Comparison of ENCODE assay signal across 27 cellular contexts in the genomic region with DNA sequence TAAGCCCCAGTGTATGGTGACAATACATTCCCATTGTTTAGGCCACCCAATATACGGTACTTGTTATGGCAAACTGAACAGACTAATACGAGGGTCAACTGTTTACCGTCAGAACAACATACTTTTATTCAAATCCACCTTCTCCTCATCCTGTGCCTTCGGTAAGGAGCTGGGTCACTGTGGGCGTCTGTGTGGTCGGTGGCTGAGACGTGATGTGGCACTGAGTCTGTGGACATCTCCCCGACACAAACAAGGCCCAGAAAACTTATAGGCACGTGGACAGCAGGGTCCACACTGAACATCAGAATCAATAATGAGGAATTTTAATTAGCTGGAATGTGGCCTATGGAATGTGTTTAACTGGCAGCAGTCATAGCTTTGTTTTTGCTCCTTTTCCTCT.
"Had no signal": no experiment of that assay in that cellular context is flagged by ENCODE, and none has a peak within 500 bp of the region (broad histone marks: within the 10 kb centered on the region; RNA-seq: fewer than 3 reads in every experiment).

No MANE protein-coding gene starts in this region.

- H3K27me3 Mint-ChIP-seq: activated CD4-positive, alpha-beta memory T cell treated with anti-CD3 and anti-CD28 coated beads for 36 hours; activated CD4-positive, alpha-beta T cell treated with anti-CD3 and anti-CD28 coated beads for 36 hours; activated CD4-positive, alpha-beta T cell treated with anti-CD3 and anti-CD28 coated beads, Interleukin-2, amount 10 ng/mL, durations not matched to agents 24 days and 14 days; activated naive CD4-positive, alpha-beta T cell treated with anti-CD3 and anti-CD28 coated beads, Interleukin-2, amount 10 ng/mL, durations not matched to agents 7 days and 5 days; activated naive CD8-positive, alpha-beta T cell treated with anti-CD3 and anti-CD28 coated beads, Interleukin-2, amount 10 ng/mL, durations not matched to agents 7 days and 5 days had no signal

- H3K36me3 ChIP-seq: gastrocnemius medialis had no signal

- DNase-seq: activated CD4-positive, alpha-beta memory T cell treated with anti-CD3 and anti-CD28 coated beads for 36 hours; activated CD4-positive, alpha-beta T cell treated with anti-CD3 and anti-CD28 coated beads for 36 hours; activated CD4-positive, alpha-beta T cell treated with anti-CD3 and anti-CD28 coated beads, Interleukin-2, amount 10 ng/mL, durations not matched to agents 24 days and 14 days; activated CD4-positive, CD25-positive, alpha-beta regulatory T cell; activated CD4-positive, CD25-positive, alpha-beta regulatory T cell treated with anti-CD3 and anti-CD28 coated beads, Interleukin-2, amount 50 U/mL, for 72 hours; activated CD8-positive, alpha-beta memory T cell treated with anti-CD3 and anti-CD28 coated beads, Interleukin-2, amount 50 U/mL, for 48 hours; activated CD8-positive, alpha-beta T cell treated with anti-CD3 and anti-CD28 coated beads, Interleukin-2, amount 10 ng/mL, durations not matched to agents 7 days and 5 days; activated gamma-delta T cell; activated naive CD4-positive, alpha-beta T cell; activated naive CD4-positive, alpha-beta T cell treated with anti-CD3 and anti-CD28 coated beads, Interleukin-2, amount 10 ng/mL, durations not matched to agents 7 days and 5 days; activated naive CD8-positive, alpha-beta T cell treated with anti-CD3 and anti-CD28 coated beads, Interleukin-2, amount 10 ng/mL, durations not matched to agents 7 days and 5 days; activated T-cell treated with anti-CD3 and anti-CD28 coated beads for 4 hours; activated T-cell treated with anti-CD3 and anti-CD28 coated beads, Interleukin-2, amount 50 U/mL, for 24 hours; activated T-cell treated with anti-CD3 and anti-CD28 coated beads, Interleukin-2, amount 50 U/mL, for 72 hours; amniotic stem cell; anterior cingulate cortex; body of pancreas; caudate nucleus; effector memory CD4-positive, alpha-beta T cell; foreskin keratinocyte; gastrocnemius medialis; glutamatergic neuron; T-helper 2 cell had no signal

- H3K9me3 ChIP-seq: body of pancreas, gastrocnemius medialis had no signal

- H3K27me3 ChIP-seq: body of pancreas, foreskin keratinocyte, gastrocnemius medialis had no signal

- H3K9me3 Mint-ChIP-seq: activated CD4-positive, alpha-beta memory T cell treated with anti-CD3 and anti-CD28 coated beads for 36 hours; endodermal cell had no signal

- H3K36me3 Mint-ChIP-seq: activated CD4-positive, alpha-beta memory T cell treated with anti-CD3 and anti-CD28 coated beads for 36 hours; activated naive CD4-positive, alpha-beta T cell treated with anti-CD3 and anti-CD28 coated beads, Interleukin-2, amount 10 ng/mL, durations not matched to agents 7 days and 5 days; activated naive CD8-positive, alpha-beta T cell treated with anti-CD3 and anti-CD28 coated beads, Interleukin-2, amount 10 ng/mL, durations not matched to agents 7 days and 5 days had no signal

- FAIRE-seq: colon had no signal

- H3K4me1 Mint-ChIP-seq: activated CD4-positive, alpha-beta T cell treated with anti-CD3 and anti-CD28 coated beads for 36 hours; activated CD4-positive, alpha-beta T cell treated with anti-CD3 and anti-CD28 coated beads, Interleukin-2, amount 10 ng/mL, durations not matched to agents 24 days and 14 days; activated naive CD4-positive, alpha-beta T cell treated with anti-CD3 and anti-CD28 coated beads, Interleukin-2, amount 10 ng/mL, durations not matched to agents 7 days and 5 days; activated naive CD8-positive, alpha-beta T cell treated with anti-CD3 and anti-CD28 coated beads, Interleukin-2, amount 10 ng/mL, durations not matched to agents 7 days and 5 days; endodermal cell had no signal

- ATAC-seq: activated CD4-positive, alpha-beta T cell treated with anti-CD3 and anti-CD28 coated beads for 36 hours; activated CD8-positive, alpha-beta T cell treated with anti-CD3 and anti-CD28 coated beads, Interleukin-2, amount 10 ng/mL, durations not matched to agents 7 days and 5 days; activated naive CD4-positive, alpha-beta T cell treated with anti-CD3 and anti-CD28 coated beads, Interleukin-2, amount 50 U/mL, for 72 hours; activated T-cell treated with anti-CD3 and anti-CD28 coated beads, Interleukin-2, amount 50 U/mL, for 72 hours; body of pancreas; esophagus mucosa; foreskin keratinocyte; gastrocnemius medialis had no signal

- H3K4me1 ChIP-seq: body of pancreas, foreskin keratinocyte, gastrocnemius medialis had no signal

- H3K27ac Mint-ChIP-seq: activated CD4-positive, alpha-beta memory T cell treated with anti-CD3 and anti-CD28 coated beads for 36 hours; activated CD4-positive, alpha-beta T cell treated with anti-CD3 and anti-CD28 coated beads for 36 hours; activated CD4-positive, alpha-beta T cell treated with anti-CD3 and anti-CD28 coated beads, Interleukin-2, amount 10 ng/mL, durations not matched to agents 24 days and 14 days; activated CD8-positive, alpha-beta T cell treated with anti-CD3 and anti-CD28 coated beads, Interleukin-2, amount 10 ng/mL, durations not matched to agents 7 days and 5 days; activated naive CD4-positive, alpha-beta T cell treated with anti-CD3 and anti-CD28 coated beads, Interleukin-2, amount 50 U/mL, for 72 hours; activated naive CD8-positive, alpha-beta T cell treated with anti-CD3 and anti-CD28 coated beads, Interleukin-2, amount 10 ng/mL, durations not matched to agents 7 days and 5 days; activated T-cell treated with anti-CD3 and anti-CD28 coated beads, Interleukin-2, amount 50 U/mL, for 24 hours; activated T-cell treated with anti-CD3 and anti-CD28 coated beads, Interleukin-2, amount 50 U/mL, for 72 hours; endodermal cell had no signal

- H3K4me3 ChIP-seq: body of pancreas, gastrocnemius medialis had no signal

- H3K27ac ChIP-seq: body of pancreas, foreskin keratinocyte, gastrocnemius medialis had no signal

- H3K4me3 Mint-ChIP-seq: activated CD4-positive, alpha-beta memory T cell treated with anti-CD3 and anti-CD28 coated beads for 36 hours; activated CD4-positive, alpha-beta T cell treated with anti-CD3 and anti-CD28 coated beads for 36 hours; activated CD4-positive, alpha-beta T cell treated with anti-CD3 and anti-CD28 coated beads, Interleukin-2, amount 10 ng/mL, durations not matched to agents 24 days and 14 days; activated CD8-positive, alpha-beta T cell treated with anti-CD3 and anti-CD28 coated beads, Interleukin-2, amount 10 ng/mL, durations not matched to agents 7 days and 5 days; activated naive CD4-positive, alpha-beta T cell treated with anti-CD3 and anti-CD28 coated beads, Interleukin-2, amount 10 ng/mL, durations not matched to agents 7 days and 5 days; activated naive CD8-positive, alpha-beta T cell treated with anti-CD3 and anti-CD28 coated beads, Interleukin-2, amount 10 ng/mL, durations not matched to agents 7 days and 5 days; activated T-cell treated with anti-CD3 and anti-CD28 coated beads, Interleukin-2, amount 50 U/mL, for 24 hours; activated T-cell treated with anti-CD3 and anti-CD28 coated beads, Interleukin-2, amount 50 U/mL, for 72 hours; endodermal cell had no signal
